8 cellular contexts compared by ENCODE assay signal in genomic region chr3:107523361-107524213, GRCh38. TPM values are rescaled to one million over a fixed set of nuclear protein-coding genes. Genes with fewer than 3 reads are reported as not detected.
DNase-seq lines count a peak whose midpoint lies in the region; ATAC-seq and TF ChIP-seq lines count a peak whose summit lies in the region.

No MANE protein-coding gene starts in this region.

- peaks cover 24% of the 10 kb centered on the region for H3K79me2 ChIP-seq in fibroblast of lung (ENCODE audit: control insufficient read depth, insufficient read depth, low read length)

- peaks cover 32% of the 10 kb centered on the region for H3K4me1 ChIP-seq in BLaER1
- peaks cover 3% of the 10 kb centered on the region for H3K4me1 ChIP-seq in fibroblast of lung (ENCODE audit: control insufficient read depth, extremely low read depth, insufficient read depth, low read length)

- peak overlapping the region; percentile 86 for H3K4me2 ChIP-seq in BLaER1
- H3K4me2 ChIP-seq in fibroblast of lung (ENCODE audit: extremely low read depth, insufficient read depth, low read length) = peak overlapping the region; percentile 89

- no peaks in the 10 kb centered on the region for H3K27me3 ChIP-seq in BLaER1
- H3K27me3 ChIP-seq in fibroblast of lung (ENCODE audit: control insufficient read depth, insufficient read depth, low read length) = no peaks in the 10 kb centered on the region

- H3K27ac ChIP-seq in BLaER1 = peak overlapping the region; percentile 85
- peak overlapping the region; percentile 76 for H3K27ac ChIP-seq in fibroblast of lung (ENCODE audit: insufficient read depth, low read length)

- DNase-seq in OCI-M1 (lab: John Stamatoyannopoulos, UW) (peak; percentile 78), activated T-helper 1 cell treated with Interleukin-2 at 50 U/mL for 16 hours (ENCODE audit: low read depth) (peak; percentile 24), fibroblast of lung (ENCODE audit: low read depth in 2 of 2) (peak; percentile 59 to 71), myocyte (ENCODE audit: low read depth) (peak; percentile 54), stromal cell of bone marrow (ENCODE audit: low read depth) (peak; percentile 22)

- TF ChIP-seq CTCF in fibroblast of lung (conservative IDR thresholded peaks at IDR 0.05 in 1 of 2, IDR thresholded peaks at IDR 0.05 in 1 of 2; ENCODE audit: low read depth in 1 of 2, low read length in 2 of 2) = no peak

- H3K9me3 ChIP-seq in BLaER1 = no peaks in the 10 kb centered on the region
- H3K9me3 ChIP-seq in fibroblast of lung (ENCODE audit: control insufficient read depth, insufficient read depth, low read depth, low read length) = no peaks in the 10 kb centered on the region

- H3K36me3 ChIP-seq in BLaER1 (no peaks in the 10 kb centered on the region), fibroblast of lung (ENCODE audit: control insufficient read depth, insufficient read depth, low read length) (no peaks in the 10 kb centered on the region)

- H3K4me3 ChIP-seq in BLaER1 = peak overlapping the region; percentile 91
- peak overlapping the region; percentile 84 to 88 (median 86) for H3K4me3 ChIP-seq in fibroblast of lung (replicated peaks in 1 of 4; ENCODE audit: control extremely low read depth in 1 of 4, insufficient read depth in 1 of 4, low read depth in 3 of 4, low read length in 4 of 4)

- peak overlapping the region; percentile 97 for H2AFZ ChIP-seq in fibroblast of lung (ENCODE audit: low read length)

- peak; percentile 12 for ATAC-seq in GM19043 (IDR thresholded peaks at IDR 0.05; ENCODE audit: low read depth, unreplicated experiment)
- peak; percentile 31 for ATAC-seq in HG03280 (IDR thresholded peaks at IDR 0.05; ENCODE audit: unreplicated experiment)

- H3K9ac ChIP-seq in BLaER1 = peak overlapping the region; percentile 90
- peak overlapping the region; percentile 71 for H3K9ac ChIP-seq in fibroblast of lung (ENCODE audit: insufficient read depth, low read length)

- peaks cover 16% of the 10 kb centered on the region; the same call in 1 of the 2 replicates for H4K20me1 ChIP-seq in BLaER1
- H4K20me1 ChIP-seq in fibroblast of lung (ENCODE audit: control insufficient read depth, extremely low read depth, insufficient read depth, low read length) = no peaks in the 10 kb centered on the region

RNA-seq across cellular contexts. Expression of gene BBX, which starts 0.8 kb away (rescaled TPM):
- total RNA-seq in fibroblast of lung (55.0 and 71.2 TPM in 2 replicates), myocyte (46.5 and 59.2 TPM in 2 replicates)
- 34.9 and 50.0 TPM in 2 replicates for polyA plus RNA-seq in fibroblast of lung
- polyA plus RNA-seq in fibroblast of lung (2012) = 16.5 and 28.7 TPM in 2 replicates
- polyA minus RNA-seq in fibroblast of lung (ENCODE audit: low replicate concordance) = 35.0 and 57.4 TPM in 2 replicates
- 16.3 TPM for polyA plus RNA-seq in myocyte (2012)

Comparison
In these comparisons a context has a peak if more than half of its experiments do, and no peak if none do; other contexts are left out.
1. Peak in every context shown above with its lines: DNase-seq, ATAC-seq, H3K4me3 ChIP-seq and H3K27ac ChIP-seq.
2. DNase-seq: peak in every context shown above with its lines; median percentile 78 in OCI-M1; 65 in fibroblast of lung; 54 in myocyte; 24 in activated T-helper 1 cell treated with Interleukin-2 at 50 U/mL for 16 hours; 22 in stromal cell of bone marrow.